Comparison of ENCODE assay signal across 8 cellular contexts in the genomic region with DNA sequence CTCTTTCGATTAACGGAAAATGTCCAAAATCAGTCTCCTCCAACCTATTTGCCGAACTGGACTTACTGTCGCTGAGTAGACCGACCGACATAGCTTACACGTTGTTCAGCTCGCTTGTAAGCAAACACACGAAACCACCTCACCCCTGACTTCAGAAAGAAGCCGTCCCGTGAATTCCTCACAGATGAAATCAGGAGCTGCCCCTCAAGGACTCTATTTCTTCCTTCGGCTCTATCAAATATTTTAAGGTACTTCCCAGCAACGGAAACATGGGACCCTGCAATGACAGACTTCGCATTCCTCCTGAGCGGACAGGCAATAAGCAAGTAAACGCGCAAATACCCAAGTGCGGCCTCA. TPM values are rescaled to one million over a fixed set of nuclear protein-coding genes. Genes with fewer than 3 reads are reported as not detected.
DNase-seq lines count a peak whose midpoint lies in the region; ATAC-seq and TF ChIP-seq lines count a peak whose summit lies in the region.

No MANE protein-coding gene starts in this region.

- peaks cover 39% of the 10 kb centered on the region for H3K36me3 Mint-ChIP-seq in Caco-2 (ENCODE audit: insufficient read depth, unreplicated experiment)
- H3K36me3 Mint-ChIP-seq in memory B cell, result peaks cover 3% of the 10 kb centered on the region

- no peak overlapping the region for H3K4me3 Mint-ChIP-seq in Caco-2 (ENCODE audit: unreplicated experiment)
- H3K4me3 Mint-ChIP-seq in memory B cell, result peak overlapping the region; percentile 98

- H3K27ac ChIP-seq in Karpas-422 (ENCODE audit: low read length) (peak overlapping the region; percentile 77; the same call in 1 of the 2 replicates), breast epithelium (peak overlapping the region; percentile 95 to 97), aorta (ENCODE audit: low read depth in 1 of 2, low read length in 2 of 2) (peak overlapping the region in 1 of 2 donors; percentile 24)

- TSS peak; percentile 55 for BruUV-seq in Caco-2 (replicated peaks; lab: Mats Ljungman, UMichigan)

- H3K4me1 ChIP-seq in Caco-2, result peaks cover 26% of the 10 kb centered on the region
- H3K4me1 ChIP-seq in Karpas-422 (ENCODE audit: low read length), result peaks cover 56% of the 10 kb centered on the region
- H3K4me1 ChIP-seq in breast epithelium, result peaks cover 0 to 15% of the 10 kb centered on the region in 2 donors
- peaks cover 1 to 5% of the 10 kb centered on the region in 2 donors for H3K4me1 ChIP-seq in aorta (ENCODE audit: control insufficient read depth in 1 of 2, insufficient read depth in 2 of 2, low read length in 2 of 2)

- H3K4me3 ChIP-seq in Caco-2 (ENCODE audit: low read depth, low read length) (peak overlapping the region; percentile 81), Karpas-422 (ENCODE audit: low read length) (peak overlapping the region; percentile 73), breast epithelium (peak overlapping the region; percentile 93 to 98 (median 98)), aorta (ENCODE audit: low read length in 2 of 2) (peak overlapping the region; percentile 58 to 71)

- TF ChIP-seq CTCF in Caco-2 (IDR thresholded peaks at IDR 0.05; ENCODE audit: insufficient read depth in 1 of 2, low read depth in 1 of 2, low read length in 1 of 2, severe bottlenecking in 1 of 2, unreplicated experiment in 1 of 2) (no peak), breast epithelium (IDR thresholded peaks at IDR 0.05) (no peak)

- ATAC-seq in memory B cell (ENCODE audit: low read depth) (no peak), aorta (ENCODE audit: low FRiP score) (no peak), GM21737 (IDR thresholded peaks at IDR 0.05; ENCODE audit: unreplicated experiment) (no peak), HG02938 (IDR thresholded peaks at IDR 0.05; ENCODE audit: unreplicated experiment) (no peak), HG02763 (IDR thresholded peaks at IDR 0.05; ENCODE audit: unreplicated experiment) (no peak)

- intact Hi-C loops in Caco-2 (cut with micrococcal nuclease; ENCODE audit: unreplicated experiment) (loop anchor here (1.0 to 5.0 kb wide), 3 partner anchors 11 to 1055 kb away; a partner anchor contains a TSS), breast epithelium (cut with DNase I; ENCODE audit: low total_unique reads) (no loop called here), aorta (cut with DNase I) (loop anchor here in 1 of 2 donors (5.0 kb wide), 1 partner anchor 35 kb away; no protein-coding TSS in a partner anchor)

- H3K36me3 ChIP-seq in Caco-2 (ENCODE audit: control insufficient read depth, insufficient read depth, low read length) (peaks cover 17% of the 10 kb centered on the region), Karpas-422 (ENCODE audit: insufficient read depth, low read length) (peaks cover 26% of the 10 kb centered on the region; the same call in 1 of the 2 replicates), breast epithelium (no peaks in the 10 kb centered on the region), aorta (ENCODE audit: control insufficient read depth in 1 of 2, insufficient read depth in 2 of 2, low read length in 1 of 2) (peaks cover 0 to 2% of the 10 kb centered on the region in 2 donors)

- peaks cover 18% of the 10 kb centered on the region; the same call in 1 of the 2 replicates for H4K20me1 ChIP-seq in Karpas-422 (ENCODE audit: insufficient read depth, low read depth, low read length)

- peak overlapping the region; percentile 72; the same call in 1 of the 2 replicates for H2AFZ ChIP-seq in Karpas-422 (ENCODE audit: low read length)

- no peaks in the 10 kb centered on the region for H3K9me3 Mint-ChIP-seq in Caco-2 (ENCODE audit: unreplicated experiment)
- no peaks in the 10 kb centered on the region for H3K9me3 Mint-ChIP-seq in memory B cell

- H3K4me2 ChIP-seq in Karpas-422 (ENCODE audit: low read depth, low read length, poor library complexity, severe bottlenecking), result peak overlapping the region; percentile 84

- H3K27ac Mint-ChIP-seq in Caco-2 (ENCODE audit: unreplicated experiment) (peak overlapping the region; percentile 95), memory B cell (peak overlapping the region; percentile 97)

- H3K79me2 ChIP-seq in Karpas-422 (ENCODE audit: low read length), result peaks cover 95% of the 10 kb centered on the region

- no peak for TF ChIP-seq POLR2A in breast epithelium (IDR thresholded peaks at IDR 0.05)

- no peaks in the 10 kb centered on the region for H3K9me2 ChIP-seq in Karpas-422 (replicated peaks; ENCODE audit: insufficient read depth, low read length)

- H3K4me1 Mint-ChIP-seq in Caco-2 (ENCODE audit: low read depth, unreplicated experiment) (peaks cover 8% of the 10 kb centered on the region), memory B cell (peaks cover 24% of the 10 kb centered on the region)

- no peak for DNase-seq in Caco-2
- DNase-seq in Karpas-422, result peak; percentile 56
- DNase-seq in breast epithelium (ENCODE audit: low spot score in 2 of 2), result no peak
- no peak for DNase-seq in memory B cell (ENCODE audit: low spot score in 2 of 2)
- DNase-seq in aorta, result no peak

- WGBS in aorta, 2 donors, result 1% methylated on average over 18 of the region's 18 CpGs

- H3K27me3 Mint-ChIP-seq in Caco-2 (ENCODE audit: insufficient read depth, unreplicated experiment) (no peaks in the 10 kb centered on the region), memory B cell (no peaks in the 10 kb centered on the region)

- H3K9me3 ChIP-seq in Caco-2 (no peaks in the 10 kb centered on the region), Karpas-422 (ENCODE audit: low read length) (no peaks in the 10 kb centered on the region), breast epithelium (no peaks in the 10 kb centered on the region), aorta (ENCODE audit: control insufficient read depth, low read length) (no peaks in the 10 kb centered on the region)

- no peaks in the 10 kb centered on the region for H3K27me3 ChIP-seq in Caco-2 (replicated peaks; ENCODE audit: control insufficient read depth, insufficient read depth, low read length)
- no peaks in the 10 kb centered on the region for H3K27me3 ChIP-seq in Karpas-422 (ENCODE audit: low read length)
- H3K27me3 ChIP-seq in breast epithelium, result no peaks in the 10 kb centered on the region
- H3K27me3 ChIP-seq in aorta (ENCODE audit: control insufficient read depth in 1 of 2, insufficient read depth in 2 of 2, low read length in 1 of 2), result no peaks in the 10 kb centered on the region

- POLR2A ChIA-PET in Caco-2 (lab: Charles Lee), result interaction anchor here (0.6 to 3.7 kb wide), 8 partner anchors 10 to 474 kb away, joined by 3 to 26 read pairs (median 8); a partner anchor contains a TSS

- peak overlapping the region; percentile 95 for H3K9ac ChIP-seq in Karpas-422 (ENCODE audit: low read length)

- CTCF ChIA-PET in Caco-2 (lab: Charles Lee), result interaction anchor here (0.6 to 1.1 kb wide), 5 partner anchors 10 to 119 kb away, joined by 3 to 4 read pairs (median 3); no protein-coding TSS in a partner anchor

RNA-seq across cellular contexts. Expression of a gene that starts 1.0 kb away (rescaled TPM):
- 129 and 133 TPM in 2 replicates for total RNA-seq in Caco-2 (2022)
- 31.3 and 48.2 TPM in 2 replicates for total RNA-seq in Karpas-422 (2014; rRNA removed; shearing (Covaris generic); ENCODE audit: low replicate concordance)
- 10 to 100 TPM; 30.2 to 36.7 (median 31.8) TPM for total RNA-seq in breast epithelium
- 10 to 100 TPM; 22.0 to 23.7 TPM for total RNA-seq in aorta
- polyA plus RNA-seq in aorta, result 10 to 100 TPM in 1 of 2 donors, 1 to 10 TPM in 1; 8.9 to 15.0 TPM

RNA-seq across cellular contexts. Expression of a gene that starts 10.7 kb away (rescaled TPM):
- 120 and 122 TPM in 2 replicates for total RNA-seq in Caco-2 (2022)
- total RNA-seq in Karpas-422 (2014; rRNA removed; shearing (Covaris generic); ENCODE audit: low replicate concordance), result 35.4 and 43.4 TPM in 2 replicates
- total RNA-seq in breast epithelium, result 10 to 100 TPM; 59.8 to 83.1 (median 64.9) TPM
- 10 to 100 TPM; 45.8 to 64.2 TPM for total RNA-seq in aorta
- polyA plus RNA-seq in aorta, result 10 to 100 TPM in 1 of 2 donors, 1 to 10 TPM in 1; 8.1 to 40.3 TPM

RNA-seq across cellular contexts. Expression of a gene that starts 15.5 kb away (rescaled TPM):
- total RNA-seq in Caco-2 (2022) (64.7 and 77.4 TPM in 2 replicates), breast epithelium (1 to 10 TPM; 2.2 to 4.9 (median 2.7) TPM), aorta (10 to 100 TPM; 17.8 to 18.5 TPM)
- 15.9 and 22.1 TPM in 2 replicates for total RNA-seq in Karpas-422 (2014; rRNA removed; shearing (Covaris generic); ENCODE audit: low replicate concordance)
- 10 to 100 TPM in 1 of 2 donors, 1 to 10 TPM in 1; 5.3 to 54.5 TPM for polyA plus RNA-seq in aorta
